8 cellular contexts compared by ENCODE assay signal in the genomic region with DNA sequence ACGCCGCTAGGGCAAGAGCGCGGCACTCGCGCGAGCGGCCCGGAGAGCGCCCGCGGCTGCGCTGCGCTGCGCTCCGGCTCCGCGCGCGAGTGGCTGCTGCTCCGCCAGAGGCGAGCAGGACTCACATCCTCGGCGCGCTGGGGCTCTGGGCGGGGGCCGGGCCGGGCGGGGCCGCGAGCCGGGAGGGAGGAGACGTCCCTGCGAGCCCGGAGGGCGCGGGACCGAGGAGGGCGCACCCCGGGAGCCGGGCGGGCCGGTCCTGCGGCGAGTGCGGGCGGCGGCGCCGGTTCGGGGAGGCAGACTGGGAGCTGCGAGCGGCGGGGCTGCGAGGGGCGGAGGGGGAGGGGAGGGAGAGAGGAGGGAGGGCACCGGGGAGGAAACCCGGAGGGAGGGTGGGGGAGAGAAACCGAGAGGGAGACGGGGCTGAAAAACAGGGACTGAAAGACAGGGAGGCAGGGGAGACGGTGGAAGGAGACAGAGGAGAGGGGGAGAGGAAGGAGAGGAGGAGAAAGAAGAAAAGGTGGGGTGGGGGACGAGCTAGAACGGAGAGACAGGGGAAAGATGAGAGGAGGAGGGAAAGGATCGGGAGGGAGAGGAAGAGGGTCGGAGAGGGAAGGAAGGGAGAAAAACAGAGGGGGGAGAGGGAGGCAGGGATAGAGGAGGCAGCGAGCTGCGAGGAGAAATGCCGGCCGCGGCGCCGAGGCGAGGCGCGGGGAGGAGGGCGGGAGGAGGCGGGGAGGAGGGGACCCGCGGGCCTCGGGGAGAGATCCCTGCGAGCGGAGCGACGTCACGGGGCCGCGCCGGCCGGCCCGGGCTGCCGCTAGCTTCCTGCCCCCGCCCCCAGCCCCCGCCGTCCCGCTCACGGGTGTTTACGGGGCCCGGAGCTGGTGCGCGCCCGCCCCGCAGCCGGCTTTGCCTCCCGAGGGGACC. TPM values are rescaled to one million over a fixed set of nuclear protein-coding genes. Genes with fewer than 3 reads are reported as not detected.
DNase-seq lines count a peak whose midpoint lies in the region; ATAC-seq and TF ChIP-seq lines count a peak whose summit lies in the region.

Gene CAMK2N1, minus strand, starts transcription at position 684 of the 930 bp plus-strand sequence. CDS start 831 bp downstream, outside the sequence.

- peak within 1 kb of the TSS; percentile 98 for H3K4me2 ChIP-seq in neural progenitor cell

- peaks cover 4% of the 10 kb centered on the region for H3K79me2 ChIP-seq in neural progenitor cell (ENCODE audit: low read depth)

- H3K4me3 ChIP-seq in neural progenitor cell (peak within 1 kb of the TSS; percentile 95), tibial nerve (peak within 1 kb of the TSS; percentile 34 to 70 (median 56))

- H2AFZ ChIP-seq in neural progenitor cell (replicated peaks): peak within 1 kb of the TSS; percentile 95

- CTCF ChIA-PET in RWPE1 (lab: Yijun Ruan, JAX): interaction anchor here (0.6 kb wide), 1 partner anchor 120 kb away, joined by 3 read pairs; no protein-coding TSS in a partner anchor

- peaks cover 0 to 6% of the 10 kb centered on the region in 2 donors for H3K36me3 Mint-ChIP-seq in activated naive CD4-positive, alpha-beta T cell treated with anti-CD3 and anti-CD28 coated beads, Interleukin-2, amount 50 U/mL, for 72 hours
- H3K36me3 Mint-ChIP-seq in neural progenitor cell: peaks cover 3% of the 10 kb centered on the region

- TF ChIP-seq CTCF in RWPE1 (conservative IDR thresholded peaks at IDR 0.05; ENCODE audit: low read depth): no peak
- TF ChIP-seq CTCF in neural progenitor cell (IDR thresholded peaks at IDR 0.05): no peak
- no peak for TF ChIP-seq CTCF in tibial nerve (IDR thresholded peaks at IDR 0.05)

- DNase-seq in DMS 273 (lab: John Stamatoyannopoulos, UW; ENCODE audit: unreplicated experiment) (peak; percentile 82), DMS 273 treated with DMSO at 0.1 percent for 48 hours (lab: John Stamatoyannopoulos, UW) (no peak), RWPE1 (ENCODE audit: low spot score) (peak; percentile 74), glomerular visceral epithelial cell (ENCODE audit: extremely low spot score) (peak; percentile 65), neural progenitor cell (ENCODE audit: low spot score) (peak; percentile 81), tibial nerve (ENCODE audit: low spot score in 2 of 2) (no peak)
- no peak for DNase-seq in activated naive CD4-positive, alpha-beta T cell treated with anti-CD3 and anti-CD28 coated beads, Interleukin-2, amount 50 U/mL, for 72 hours (ENCODE audit: low spot score in 2 of 2)

- H3K27ac ChIP-seq in RWPE1 (peak within 1 kb of the TSS; percentile 88), neural progenitor cell (no peak within 1 kb of the TSS), tibial nerve (peak within 1 kb of the TSS in 3 of 4 donors; percentile 58 to 85 (median 83))

- peaks cover 26% of the 10 kb centered on the region for H3K27me3 Mint-ChIP-seq in neural progenitor cell (ENCODE audit: insufficient read depth, low read depth)

- TF ChIP-seq POLR2A in tibial nerve (IDR thresholded peaks at IDR 0.05): no peak

- peak within 1 kb of the TSS; percentile 95 for H3K4me3 Mint-ChIP-seq in neural progenitor cell

- H3K36me3 ChIP-seq in neural progenitor cell (no peaks in the 10 kb centered on the region), tibial nerve (no peaks in the 10 kb centered on the region)

- WGBS in tibial nerve, 2 donors: 1% methylated on average over 30 to 51 of the region's 104 CpGs

- POLR2A ChIA-PET in RWPE1 (lab: Yijun Ruan, JAX; ENCODE audit: low non-redundant PET): interaction anchor here (0.6 to 0.9 kb wide), 3 partner anchors 9 to 134 kb away, joined by 3 read pairs; no protein-coding TSS in a partner anchor

- H3F3A ChIP-seq in neural progenitor cell (ENCODE audit: low read depth): peaks cover 48% of the 10 kb centered on the region

- H3K4me1 ChIP-seq in neural progenitor cell (peaks cover 14% of the 10 kb centered on the region), tibial nerve (peaks cover 0 to 39% (median 16%) of the 10 kb centered on the region in 4 donors)

- no peaks in the 10 kb centered on the region for H3K9me3 Mint-ChIP-seq in activated naive CD4-positive, alpha-beta T cell treated with anti-CD3 and anti-CD28 coated beads, Interleukin-2, amount 50 U/mL, for 72 hours
- H3K9me3 Mint-ChIP-seq in neural progenitor cell: no peaks in the 10 kb centered on the region

- peaks cover 23% of the 10 kb centered on the region for H3K4me1 Mint-ChIP-seq in neural progenitor cell

- H3K9me3 ChIP-seq in neural progenitor cell (ENCODE audit: low read depth) (no peaks in the 10 kb centered on the region), tibial nerve (no peaks in the 10 kb centered on the region)

- no peak for TF ChIP-seq EP300 in tibial nerve (IDR thresholded peaks at IDR 0.05)

- H3K9ac ChIP-seq in neural progenitor cell: no peak within 1 kb of the TSS

- peaks cover 97% of the 10 kb centered on the region for H3K27me3 ChIP-seq in neural progenitor cell
- H3K27me3 ChIP-seq in tibial nerve: peaks cover 0 to 58% of the 10 kb centered on the region in 2 donors

- ATAC-seq in activated naive CD4-positive, alpha-beta T cell treated with anti-CD3 and anti-CD28 coated beads, Interleukin-2, amount 50 U/mL, for 72 hours: peak; percentile 69 to 73
- no peak for ATAC-seq in HG03175 (IDR thresholded peaks at IDR 0.05; ENCODE audit: unreplicated experiment)

- peaks cover 29% of the 10 kb centered on the region for H4K20me1 ChIP-seq in neural progenitor cell (ENCODE audit: low read depth)

- peak within 1 kb of the TSS in 1 of 2 donors; percentile 40 for H3K27ac Mint-ChIP-seq in activated naive CD4-positive, alpha-beta T cell treated with anti-CD3 and anti-CD28 coated beads, Interleukin-2, amount 50 U/mL, for 72 hours
- H3K27ac Mint-ChIP-seq in neural progenitor cell: peak within 1 kb of the TSS; percentile 90

RNA-seq across cellular contexts. Expression of gene CAMK2N1, which starts in this region (rescaled TPM):
- total RNA-seq in activated naive CD4-positive, alpha-beta T cell treated with anti-CD3 and anti-CD28 coated beads, Interleukin-2, amount 50 U/mL, for 72 hours: under 1 TPM; 0.25 to 0.51 TPM
- total RNA-seq in neural progenitor cell (ENCODE audit: low replicate concordance): 6.0 and 11.4 TPM in 2 replicates
- total RNA-seq in tibial nerve: 1 to 10 TPM; 2.4 to 5.9 (median 4.8) TPM

Comparison
In these comparisons a context has a peak if more than half of its experiments do, and no peak if none do; other contexts are left out.
1. DNase-seq: peak in DMS 273 (single experiment), RWPE1 (single experiment), glomerular visceral epithelial cell (single experiment) and neural progenitor cell (single experiment); none in DMS 273 treated with DMSO at 0.1 percent for 48 hours (single experiment), activated naive CD4-positive, alpha-beta T cell treated with anti-CD3 and anti-CD28 coated beads, Interleukin-2, amount 50 U/mL, for 72 hours (0 of 2) and tibial nerve (0 of 2).
2. Peak in ATAC-seq in activated naive CD4-positive, alpha-beta T cell treated with anti-CD3 and anti-CD28 coated beads, Interleukin-2, amount 50 U/mL, for 72 hours; RNA of the gene not detected or under 1 TPM.